Comparison of ENCODE assay signal across 1 cellular context in genomic region chr16:88531346-88531745, GRCh38.
A peak's percentile ranks its signal among the peaks of the same experiment; 100 is the strongest.
TF ChIP-seq lines count a peak whose summit lies in the region.

No MANE protein-coding gene starts in this region.

TF ChIP-seq in K562, 482 proteins besides CTCF, POLR2A, EP300 and RAD21 (continued from another document):
- no peak for TF ChIP-seq ZMIZ1 (IDR thresholded peaks at IDR 0.05; ENCODE audit: low read depth in 2 of 2, low read length in 2 of 2)
- TF ChIP-seq KAT7 (CRISPR knock-in tag; IDR thresholded peaks at IDR 0.05; ENCODE audit: borderline replicate concordance) = no peak
- TF ChIP-seq PYGO2 (tag; IDR thresholded peaks at IDR 0.05) = no peak
- TF ChIP-seq TRIM28 (IDR thresholded peaks at IDR 0.05) = no peak
- no peak for TF ChIP-seq RUNX1 (IDR thresholded peaks at IDR 0.05; ENCODE audit: low read depth)
- TF ChIP-seq YY1 (IDR thresholded peaks at IDR 0.05; ENCODE audit: borderline replicate concordance in 1 of 3, control insufficient read depth in 1 of 3, extremely low read depth in 1 of 3, insufficient read depth in 3 of 3, insufficient read length in 1 of 3, insufficient replicate concordance in 2 of 3, low read depth in 1 of 3, low read length in 2 of 3) = peak in 1 of 3 experiments; percentile 5
- TF ChIP-seq ZNF124 (CRISPR knock-in tag; IDR thresholded peaks at IDR 0.05) = 0 out of 2 replicates have a peak, but pooled peaks have one; percentile 4
- TF ChIP-seq RNF2 (IDR thresholded peaks at IDR 0.05) = no peak
- no peak for TF ChIP-seq TCF15 (CRISPR knock-in tag; IDR thresholded peaks at IDR 0.05)
